14 cellular contexts compared by ENCODE assay signal in the genomic region with DNA sequence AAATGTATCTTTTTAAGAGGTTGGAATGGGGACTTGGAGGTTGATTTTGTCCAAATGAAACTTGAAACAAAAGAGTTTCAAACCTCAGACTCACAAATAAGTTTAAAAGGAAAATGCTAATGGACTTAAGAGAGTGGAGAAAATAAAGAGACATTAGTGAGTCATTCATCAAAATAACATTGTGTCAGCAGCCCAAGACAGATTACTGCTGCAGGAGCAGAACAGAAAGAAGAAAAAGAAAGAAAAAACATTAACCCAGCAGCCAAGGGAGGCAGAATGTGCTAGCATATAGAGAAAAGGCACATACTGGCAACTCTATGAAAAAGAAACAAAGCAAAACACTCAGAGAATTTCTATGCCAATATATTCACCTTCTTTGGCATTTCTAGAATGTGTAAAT. TPM values are rescaled to one million over a fixed set of nuclear protein-coding genes. Genes with fewer than 3 reads are reported as not detected.
"Had no signal": no experiment of that assay in that cellular context is flagged by ENCODE, and none has a peak within 500 bp of the region (broad histone marks: within the 10 kb centered on the region; RNA-seq: fewer than 3 reads in every experiment).

No MANE protein-coding gene starts in this region.

- H3K9me3 ChIP-seq: psoas muscle, SJCRH30, thoracic aorta had no signal

- FAIRE-seq: urothelium cell line had no signal

- H3K36me3 ChIP-seq: SJCRH30, thoracic aorta had no signal

- H3K27me3 ChIP-seq: SJCRH30 had no signal

- H3K4me1 ChIP-seq: psoas muscle, SJCRH30 had no signal

- H3K4me3 ChIP-seq: psoas muscle, SJCRH30, thoracic aorta had no signal

- ATAC-seq: activated CD8-positive, alpha-beta memory T cell treated with anti-CD3 and anti-CD28 coated beads, Interleukin-2, amount 10 ng/mL, durations not matched to agents 7 days and 5 days; activated T-cell treated with anti-CD3 and anti-CD28 coated beads, Interleukin-2, amount 50 U/mL, for 4 hours; natural killer cell treated with Interleukin-12 subunit alpha and Interleukin-12 subunit beta and Interleukin-15 and Interleukin-18, amount 100 ng/mL, for 72 hours; psoas muscle; stimulated activated naive CD8-positive, alpha-beta T cell treated with anti-CD3 and anti-CD28 coated beads, Interleukin-15, amount 100 ng/mL, for 72 hours had no signal

- H3K27ac ChIP-seq: psoas muscle, SJCRH30 had no signal

- DNase-seq: activated CD4-positive, alpha-beta T cell treated with anti-CD3 and anti-CD28 coated beads, Interleukin-2, amount 50 U/mL, for 4 hours; activated CD4-positive, CD25-positive, alpha-beta regulatory T cell treated with anti-CD3 and anti-CD28 coated beads, Interleukin-2, amount 50 U/mL, for 72 hours; activated CD8-positive, alpha-beta memory T cell treated with anti-CD3 and anti-CD28 coated beads, Interleukin-2, amount 10 ng/mL, durations not matched to agents 7 days and 5 days; activated gamma-delta T cell; activated naive CD8-positive, alpha-beta T cell treated with anti-CD3 and anti-CD28 coated beads, Interleukin-2, amount 10 ng/mL, durations not matched to agents 7 days and 5 days; activated T-cell treated with anti-CD3 and anti-CD28 coated beads, Interleukin-2, amount 50 U/mL, for 4 hours; immature natural killer cell; psoas muscle; SJCRH30; stimulated activated CD4-positive, alpha-beta T cell treated with anti-CD3 and anti-CD28 coated beads, Interleukin-4, amount 100 ng/mL, for 4 hours; stimulated activated naive CD8-positive, alpha-beta T cell treated with anti-CD3 and anti-CD28 coated beads, Interleukin-15, amount 100 ng/mL, for 72 hours had no signal

RNA-seq across cellular contexts. Expression of a gene that starts 42.6 kb away (rescaled TPM):
- total RNA-seq: activated CD8-positive, alpha-beta memory T cell treated with anti-CD3 and anti-CD28 coated beads, Interleukin-2, amount 10 ng/mL, durations not matched to agents 7 days and 5 days; activated naive CD8-positive, alpha-beta T cell treated with anti-CD3 and anti-CD28 coated beads, Interleukin-2, amount 10 ng/mL, durations not matched to agents 7 days and 5 days; natural killer cell treated with Interleukin-12 subunit alpha and Interleukin-12 subunit beta and Interleukin-15 and Interleukin-18, amount 100 ng/mL, for 72 hours had no signal
- polyA plus RNA-seq: immature natural killer cell had no signal
